In genomic region chr4:3293410-3294391, GRCh38 we compare ENCODE assay signal across 8 cellular contexts. TPM values are rescaled to one million over a fixed set of nuclear protein-coding genes. Genes with fewer than 3 reads are reported as not detected.
DNase-seq lines count a peak whose midpoint lies in the region; ATAC-seq and TF ChIP-seq lines count a peak whose summit lies in the region.

No MANE protein-coding gene starts in this region.

- no peak overlapping the region for H2BK5ac ChIP-seq in H9 (ENCODE audit: insufficient read length, low read length)

- peak overlapping the region; percentile 54 for H3K4me2 ChIP-seq in H9 (ENCODE audit: insufficient read depth, insufficient read length, low read length)

- no peak overlapping the region for H4K8ac ChIP-seq in H9 (replicated peaks; ENCODE audit: insufficient read length, low read depth, low read length)

- H3K9me3 ChIP-seq in H9 (ENCODE audit: control insufficient read depth, low read depth, low read length) (no peaks in the 10 kb centered on the region), WERI-Rb-1 (ENCODE audit: severe bottlenecking) (no peaks in the 10 kb centered on the region)

- H3K27ac Mint-ChIP-seq in H9 (peak overlapping the region in 2 of 3 experiments; percentile 12 to 78; a peak in 4 of 7 replicates), progenitor cell of endocrine pancreas (peak overlapping the region; percentile 94)

- H4K91ac ChIP-seq in H9 (ENCODE audit: insufficient read length, low read depth, low read length) = no peak overlapping the region

- no peak overlapping the region for H2AK5ac ChIP-seq in H9 (ENCODE audit: insufficient read length, low read length)

- DNase-seq in H9 (peak; percentile 34), WERI-Rb-1 (no peak), fibroblast of the aortic adventitia (ENCODE audit: low read depth) (no peak), progenitor cell of endocrine pancreas (ENCODE audit: low spot score, unreplicated experiment) (no peak), NOMO-1 treated with dmso at 0.1 percent for 144 hours (lab: John Stamatoyannopoulos, UW; ENCODE audit: unreplicated experiment) (no peak), DMS 273 (lab: John Stamatoyannopoulos, UW; ENCODE audit: unreplicated experiment) (no peak)

- no peak overlapping the region for H4K5ac ChIP-seq in H9 (ENCODE audit: insufficient read length, low read depth, low read length)

- no peak overlapping the region for H2BK120ac ChIP-seq in H9 (ENCODE audit: low read depth, low read length, poor library complexity, severe bottlenecking)

- no peak overlapping the region for H3K27ac ChIP-seq in H9 (ENCODE audit: insufficient read length, low read depth, low read length)
- peak overlapping the region; percentile 90 for H3K27ac ChIP-seq in WERI-Rb-1

- H3K9ac ChIP-seq in H9 (ENCODE audit: extremely low read depth, insufficient read length, low read length) = peak overlapping the region; percentile 55

- no peak overlapping the region; the same call in 1 of the 2 replicates for H2BK15ac ChIP-seq in H9 (ENCODE audit: low read depth, low read length)

- H3K36me3 Mint-ChIP-seq in H9 (ENCODE audit: insufficient read depth in 1 of 3, low read depth in 3 of 3) (no peaks in the 10 kb centered on the region; a peak in 1 of 7 replicates), progenitor cell of endocrine pancreas (ENCODE audit: insufficient read depth) (peaks cover 7% of the 10 kb centered on the region)

- H3K56ac ChIP-seq in H9 (ENCODE audit: insufficient read length, low read depth, low read length) = no peak overlapping the region

- H3K79me2 ChIP-seq in H9 (ENCODE audit: insufficient read depth, low read length) = no peaks in the 10 kb centered on the region

- no CpG with 5 or more reads among the region's 42 CpGs for WGBS in H9 (ENCODE audit: extremely low coverage, insufficient read length, low lambda C conversion rate)

- ATAC-seq in GM21825 (IDR thresholded peaks at IDR 0.05; ENCODE audit: unreplicated experiment) (no peak), HG03432 (IDR thresholded peaks at IDR 0.05; ENCODE audit: unreplicated experiment) (no peak)

- H3K4me1 Mint-ChIP-seq in H9 (peaks cover 33 to 49% of the 10 kb centered on the region in 2 experiments), progenitor cell of endocrine pancreas (ENCODE audit: low read depth) (peaks cover 25% of the 10 kb centered on the region)

- H3K4me3 ChIP-seq in WERI-Rb-1 (ENCODE audit: low read depth, low read length) (peak overlapping the region; percentile 86), fibroblast of the aortic adventitia (ENCODE audit: low read depth, low read length) (peak overlapping the region; percentile 80)

- H3K4ac ChIP-seq in H9 (ENCODE audit: low read depth, low read length) = no peak overlapping the region; the same call in 1 of the 2 replicates

- no peak overlapping the region for H3K23ac ChIP-seq in H9 (ENCODE audit: insufficient read length, low read depth, low read length)

- H3K36me3 ChIP-seq in WERI-Rb-1 = peaks cover 10% of the 10 kb centered on the region; the same call in 1 of the 2 replicates

- TF ChIP-seq CTCF in H9 (conservative IDR thresholded peaks at IDR 0.05) (no peak), WERI-Rb-1 (IDR thresholded peaks at IDR 0.05; ENCODE audit: low read depth, low read length) (no peak), fibroblast of the aortic adventitia (IDR thresholded peaks at IDR 0.05; ENCODE audit: insufficient read depth, low read length) (no peak), progenitor cell of endocrine pancreas (IDR thresholded peaks at IDR 0.05; ENCODE audit: unreplicated experiment) (no peak)

- H3K27me3 Mint-ChIP-seq in H9 (ENCODE audit: low read depth) = peaks cover 27% of the 10 kb centered on the region
- no peaks in the 10 kb centered on the region for H3K27me3 Mint-ChIP-seq in progenitor cell of endocrine pancreas

- H3T11ph ChIP-seq in H9 (ENCODE audit: low read length) = no peak overlapping the region

- H3K4me1 ChIP-seq in H9 (ENCODE audit: insufficient read depth, low read length) = no peaks in the 10 kb centered on the region

- no peak overlapping the region for H2BK20ac ChIP-seq in H9 (ENCODE audit: low read depth, low read length, poor library complexity, severe bottlenecking)

- H3K9me3 Mint-ChIP-seq in H9 = no peaks in the 10 kb centered on the region
- peaks cover 4% of the 10 kb centered on the region for H3K9me3 Mint-ChIP-seq in progenitor cell of endocrine pancreas (ENCODE audit: low read depth)

- H3K14ac ChIP-seq in H9 (ENCODE audit: insufficient read depth, low read length) = peak overlapping the region; percentile 62; the same call in 1 of the 2 replicates

- H3K18ac ChIP-seq in H9 (ENCODE audit: insufficient read length, low read depth, low read length) = peak overlapping the region; percentile 11

- H3K4me3 Mint-ChIP-seq in H9 (peak overlapping the region; percentile 81 to 85), progenitor cell of endocrine pancreas (ENCODE audit: low read depth) (peak overlapping the region; percentile 91)

- H3K23me2 ChIP-seq in H9 (ENCODE audit: insufficient read length, low read depth, low read length, poor library complexity, severe bottlenecking) = peaks cover 16% of the 10 kb centered on the region

- H3K79me1 ChIP-seq in H9 (ENCODE audit: insufficient read depth, low read depth, low read length, poor library complexity, severe bottlenecking) = no peaks in the 10 kb centered on the region

- no peak overlapping the region for H2AFZ ChIP-seq in H9 (ENCODE audit: low read length)

- no peaks in the 10 kb centered on the region for H4K20me1 ChIP-seq in H9 (ENCODE audit: control insufficient read depth, insufficient read depth, insufficient read length)

- H3K27me3 ChIP-seq in H9 (ENCODE audit: insufficient read depth, low read length) (no peaks in the 10 kb centered on the region; the same call in 1 of the 2 replicates), WERI-Rb-1 (ENCODE audit: insufficient read depth, low read depth, severe bottlenecking) (no peaks in the 10 kb centered on the region)

- H2BK12ac ChIP-seq in H9 (ENCODE audit: insufficient read length, low read depth, low read length) = no peak overlapping the region

RNA-seq across cellular contexts. Expression of gene RGS12, which starts 0.9 kb away (rescaled TPM):
- total RNA-seq in H9 (2021) (14.0 and 16.9 TPM in 2 replicates), fibroblast of the aortic adventitia (ENCODE audit: low replicate concordance) (15.1 and 36.7 TPM in 2 replicates), progenitor cell of endocrine pancreas (102 and 106 TPM in 2 replicates)

RNA-seq across cellular contexts. Expression of gene MSANTD1, which starts 44.7 kb away (rescaled TPM):
- total RNA-seq in H9 (2021) = 0.83 and 0.86 TPM in 2 replicates
- total RNA-seq in fibroblast of the aortic adventitia (ENCODE audit: low replicate concordance) = 0.41 and 0.63 TPM in 2 replicates
- 2.1 and 2.4 TPM in 2 replicates for total RNA-seq in progenitor cell of endocrine pancreas
